ENCODE assay signal across 8 cellular contexts in genomic region chr5:135560858-135561257, GRCh38. TPM values are rescaled to one million over a fixed set of nuclear protein-coding genes. Genes with fewer than 3 reads are reported as not detected.
A peak's percentile ranks its signal among the peaks of the same experiment; 100 is the strongest.
DNase-seq lines count a peak whose midpoint lies in the region; ATAC-seq, FAIRE-seq and TF ChIP-seq lines count a peak whose summit lies in the region.

No MANE protein-coding gene starts in this region.

- TF ChIP-seq POLR2A in GM18505 (IDR thresholded peaks at IDR 0.05; ENCODE audit: borderline replicate concordance, extremely low read depth, insufficient read depth, insufficient read length) = no peak

- POLR2A ChIA-PET in AG04449 (lab: Yijun Ruan, JAX) (no interaction called here), MCF 10A (lab: Yijun Ruan, JAX) (interaction anchor here (0.9 to 2.0 kb wide), 7 partner anchors 11 to 360 kb away, joined by 3 to 19 read pairs (median 6); no protein-coding TSS in a partner anchor)

- H3K9me3 Mint-ChIP-seq in MCF 10A (ENCODE audit: unreplicated experiment) = no peaks in the 10 kb centered on the region

- intact Hi-C loops in MCF 10A (cut with micrococcal nuclease) = loop anchor here (1.0 to 5.0 kb wide), 4 partner anchors 168 to 651 kb away; no protein-coding TSS in a partner anchor

- H3K4me1 Mint-ChIP-seq in MCF 10A (ENCODE audit: insufficient read depth, unreplicated experiment) = peaks cover 6% of the 10 kb centered on the region

- no peaks in the 10 kb centered on the region for H3K36me3 ChIP-seq in kidney epithelial cell (ENCODE audit: control insufficient read depth, insufficient read depth, low read length)

- no peak overlapping the region for H3K27ac Mint-ChIP-seq in MCF 10A (ENCODE audit: low read depth, unreplicated experiment)

- FAIRE-seq in TTC549 (lab: Jason Lieb, UNC) = peak; percentile 9

- peaks cover 23% of the 10 kb centered on the region for H3K27me3 ChIP-seq in kidney epithelial cell (ENCODE audit: control insufficient read depth, insufficient read depth, low read length)

- ATAC-seq in GM18505 (IDR thresholded peaks at IDR 0.05; ENCODE audit: unreplicated experiment) (peak; percentile 96), HG02943 (IDR thresholded peaks at IDR 0.05; ENCODE audit: low read depth, unreplicated experiment) (peak; percentile 90)

- BruUV-seq in MCF 10A (replicated peaks; lab: Mats Ljungman, UMichigan) = no TSS peak

- TF ChIP-seq CTCF in AG04449 (IDR thresholded peaks at IDR 0.05; ENCODE audit: insufficient read depth, low read length, missing control alignments) (peak; percentile 91), MCF 10A (IDR thresholded peaks at IDR 0.05; ENCODE audit: unreplicated experiment) (peak; percentile 94), kidney epithelial cell (IDR thresholded peaks at IDR 0.05; ENCODE audit: insufficient read depth, low read length, poor library complexity, severe bottlenecking) (peak; percentile 87)

- H3K4me3 ChIP-seq in AG04449 (ENCODE audit: low read depth, low read length) (no peak overlapping the region), kidney epithelial cell (ENCODE audit: low read depth, low read length) (no peak overlapping the region)

- CTCF ChIA-PET in AG04449 (lab: Yijun Ruan, JAX) = interaction anchor here (0.6 to 35.6 kb wide), 43 partner anchors 8 to 651 kb away, joined by 3 to 2422 read pairs (median 4); partner anchors contain the start of genes CXCL14, DCANP1, SLC25A48 and TIFAB
- CTCF ChIA-PET in MCF 10A (lab: Yijun Ruan, JAX) = interaction anchor here (0.6 to 32.2 kb wide), 59 partner anchors 8 to 1679 kb away, joined by 3 to 2166 read pairs (median 5); partner anchors contain the start of genes CXCL14, DCANP1, SLC25A48 and TIFAB

- H3K4me3 Mint-ChIP-seq in MCF 10A (ENCODE audit: unreplicated experiment) = no peak overlapping the region

- peak; percentile 24 for DNase-seq in AG04449 (ENCODE audit: low read depth, low spot score)
- DNase-seq in NCI-H1930 (lab: John Stamatoyannopoulos, UW) = peak; percentile 41 to 56
- DNase-seq in MCF 10A (ENCODE audit: unreplicated experiment) = peak; percentile 91
- DNase-seq in kidney epithelial cell (ENCODE audit: low read depth) = no peak
- peak; percentile 70 to 75 for DNase-seq in stimulated activated CD4-positive, alpha-beta T cell treated with anti-CD3 and anti-CD28 coated beads, Interleukin-2, amount 100 ng/mL, for 48 hours

- H3K27me3 Mint-ChIP-seq in MCF 10A (ENCODE audit: insufficient read depth, unreplicated experiment) = peaks cover 37% of the 10 kb centered on the region

- no peaks in the 10 kb centered on the region for H3K36me3 Mint-ChIP-seq in MCF 10A (ENCODE audit: insufficient read depth, unreplicated experiment)

RNA-seq across cellular contexts. Expression of gene CXCL14, which starts 17.9 kb away (rescaled TPM):
- not detected in 2 replicates for total RNA-seq in MCF 10A (2022)
- total RNA-seq in kidney epithelial cell = not detected in 2 replicates

RNA-seq across cellular contexts. Expression of gene NEUROG1, which starts 25.1 kb away (rescaled TPM):
- total RNA-seq in MCF 10A (2022) (not detected in 2 replicates), kidney epithelial cell (0.04 TPM in 1 of 2 replicates, not detected in the other)
